8 cellular contexts compared by ENCODE assay signal in the genomic region with DNA sequence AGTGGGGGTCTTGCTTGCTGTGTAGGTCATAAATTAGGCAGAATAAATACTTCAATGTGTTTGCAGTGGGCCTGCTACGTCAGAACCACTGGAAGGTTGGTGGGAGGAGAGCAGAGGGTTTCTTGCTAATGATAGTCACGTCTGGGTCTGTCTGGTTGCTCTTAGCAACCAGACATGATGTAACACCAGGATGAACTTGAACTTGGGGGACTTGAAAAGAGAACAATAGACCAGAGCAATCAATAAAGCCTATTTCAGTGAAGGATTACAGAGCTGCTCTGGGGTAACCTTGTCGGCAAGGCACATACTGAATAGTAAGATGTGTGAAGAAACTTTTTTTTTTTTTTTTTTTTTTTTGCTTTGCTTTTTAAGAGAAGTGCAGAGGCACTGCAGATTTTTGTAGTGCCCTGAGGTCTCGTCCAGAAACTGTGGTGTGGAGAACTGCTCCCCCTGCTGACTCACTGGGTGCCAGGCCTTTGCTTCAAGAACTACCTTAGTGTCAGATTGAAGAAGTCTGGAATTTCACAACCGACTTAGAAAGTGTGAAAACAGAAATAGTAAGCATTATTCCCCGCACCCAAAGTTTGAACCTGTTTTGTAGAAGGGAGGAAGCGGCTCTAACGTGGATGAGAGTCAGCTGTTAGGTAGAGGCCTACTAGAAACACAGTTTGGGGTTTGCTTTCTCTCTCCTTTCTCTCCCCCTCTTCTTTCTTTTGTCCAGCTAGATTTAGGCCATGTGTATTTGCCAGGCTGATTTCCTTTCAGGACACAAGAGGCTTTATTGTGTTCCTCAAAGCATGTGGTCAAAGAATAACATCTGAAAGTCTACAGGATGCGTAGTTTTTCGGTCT.
A peak's percentile ranks its signal among the peaks of the same experiment; 100 is the strongest.
DNase-seq lines count a peak whose midpoint lies in the region; ATAC-seq and TF ChIP-seq lines count a peak whose summit lies in the region.

No MANE protein-coding gene starts in this region.

- H3K4me1 Mint-ChIP-seq in chondrocyte (ENCODE audit: low read depth) = peaks cover 64% of the 10 kb centered on the region

- peaks cover 10% of the 10 kb centered on the region for H3K36me3 Mint-ChIP-seq in chondrocyte (ENCODE audit: low read depth)

- ATAC-seq in GM18519 (IDR thresholded peaks at IDR 0.05; ENCODE audit: low FRiP score, unreplicated experiment) (peak; percentile 69), HG03175 (IDR thresholded peaks at IDR 0.05; ENCODE audit: unreplicated experiment) (peak; percentile 91), left colon (peak; percentile 54)
- peak; percentile 77 to 82 for ATAC-seq in activated CD4-positive, CD25-positive, alpha-beta regulatory T cell treated with anti-CD3 and anti-CD28 coated beads, Interleukin-2, amount 50 U/mL, for 24 hours

- intact Hi-C loops in left colon (cut with DNase I, micrococcal nuclease) = loop anchor here (10.0 kb wide), 3 partner anchors 399 to 479 kb away; no protein-coding TSS in a partner anchor

- no peaks in the 10 kb centered on the region for H3K27me3 Mint-ChIP-seq in chondrocyte (ENCODE audit: low read depth)

- peak overlapping the region; percentile 16 for H3K4me3 Mint-ChIP-seq in chondrocyte (ENCODE audit: unreplicated experiment)

- H3K27ac ChIP-seq in 22Rv1 = no peak overlapping the region

- TF ChIP-seq CTCF in 22Rv1 (IDR thresholded peaks at IDR 0.05) = peak; percentile 87
- TF ChIP-seq CTCF in chondrocyte (IDR thresholded peaks at IDR 0.05) = peak; percentile 93

- peak overlapping the region; percentile 93 for H3K27ac Mint-ChIP-seq in chondrocyte (ENCODE audit: unreplicated experiment)

- no peaks in the 10 kb centered on the region for H3K9me3 Mint-ChIP-seq in chondrocyte (ENCODE audit: low read depth)

- peak; percentile 58 for DNase-seq in NCI-H446 treated with DMSO at 0.1 percent for 48 hours (lab: John Stamatoyannopoulos, UW)
- DNase-seq in chondrocyte (ENCODE audit: low spot score) = no peak
- peak; percentile 83 to 86 for DNase-seq in left colon
- DNase-seq in stimulated activated CD4-positive, alpha-beta T cell treated with anti-CD3 and anti-CD28 coated beads, Interleukin-1b, Interleukin-23, amount 100 ng/mL, for 48 hours = peak; percentile 71
